ENCODE assay signal across 9 cellular contexts in the genomic region with DNA sequence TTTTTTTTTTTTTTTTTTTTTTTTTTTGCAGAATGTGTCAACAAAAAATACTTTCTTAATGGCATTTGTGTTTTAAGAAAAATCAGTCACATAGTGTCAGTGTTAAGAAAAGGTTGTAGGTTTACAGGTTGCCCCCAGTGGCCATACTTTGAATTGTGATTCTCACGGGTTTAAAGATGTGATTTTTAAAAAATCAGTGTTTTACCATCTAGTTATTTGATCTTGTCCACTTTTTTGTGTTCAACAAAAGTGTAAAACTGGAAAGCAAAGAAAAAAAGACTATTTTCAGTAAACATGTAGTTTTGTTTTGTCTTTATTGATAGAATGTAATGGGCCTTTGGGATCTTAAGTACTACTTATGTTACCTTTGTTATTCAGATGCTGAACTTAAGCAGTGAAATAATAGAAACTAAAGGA. TPM values are rescaled to one million over a fixed set of nuclear protein-coding genes. Genes with fewer than 3 reads are reported as not detected.
A peak's percentile ranks its signal among the peaks of the same experiment; 100 is the strongest.
DNase-seq lines count a peak whose midpoint lies in the region; ATAC-seq and TF ChIP-seq lines count a peak whose summit lies in the region.
"Had no signal": no experiment of that assay in that cellular context is flagged by ENCODE, and none has a peak within 500 bp of the region (broad histone marks: within the 10 kb centered on the region; RNA-seq: fewer than 3 reads in every experiment).

No MANE protein-coding gene starts in this region.

- no peak overlapping the region for H3K4me3 ChIP-seq in epithelial cell of proximal tubule (ENCODE audit: low read depth, low read length)
- H3K4me3 ChIP-seq: BLaER1 had no signal

- peak; percentile 1 for DNase-seq in NCI-H1436 (lab: John Stamatoyannopoulos, UW)
- no peak for DNase-seq in NCI-H1436 treated with DMSO at 0.1 percent for 48 hours (lab: John Stamatoyannopoulos, UW)
- peak; percentile 51 for DNase-seq in RPMI7951 (ENCODE audit: low read depth)
- DNase-seq in epithelial cell of proximal tubule (ENCODE audit: low read depth), result no peak
- peak; percentile 46 for DNase-seq in renal cortical epithelial cell (ENCODE audit: low read depth)
- DNase-seq in ureter (ENCODE audit: low spot score), result no peak
- DNase-seq in NCI-H1048 (lab: John Stamatoyannopoulos, UW), result no peak

- ATAC-seq in GM21447 (IDR thresholded peaks at IDR 0.05; ENCODE audit: unreplicated experiment), result peak; percentile 57

- TF ChIP-seq CTCF in epithelial cell of proximal tubule (conservative IDR thresholded peaks at IDR 0.05; ENCODE audit: low read depth, low read length), result peak; percentile 65

RNA-seq across cellular contexts. Expression of a gene that starts 25.7 kb away (rescaled TPM):
- total RNA-seq in RPMI7951 (2014; rRNA removed; shearing (Covaris generic)), result 37.9 and 48.5 TPM in 2 replicates
- 16.5 and 26.8 TPM in 2 replicates for total RNA-seq in epithelial cell of proximal tubule
- 11.6 and 21.0 TPM in 2 replicates for total RNA-seq in renal cortical epithelial cell
- total RNA-seq in ureter, result 14.2 TPM

RNA-seq across cellular contexts. Expression of a gene that starts 49.6 kb away (rescaled TPM):
- total RNA-seq in RPMI7951 (2014; rRNA removed; shearing (Covaris generic)), result 19.9 and 22.9 TPM in 2 replicates
- 5.4 and 8.2 TPM in 2 replicates for total RNA-seq in epithelial cell of proximal tubule
- total RNA-seq in renal cortical epithelial cell, result 9.7 and 12.2 TPM in 2 replicates
- 21.6 TPM for total RNA-seq in ureter

RNA-seq across cellular contexts. Expression of a gene that starts 54.9 kb away (rescaled TPM):
- total RNA-seq in RPMI7951 (2014; rRNA removed; shearing (Covaris generic)), result 1.3 TPM in 1 of 2 replicates, not detected in the other
- not detected in 2 replicates for total RNA-seq in epithelial cell of proximal tubule
- 0.40 TPM in 1 of 2 replicates, not detected in the other for total RNA-seq in renal cortical epithelial cell
- 1.1 TPM for total RNA-seq in ureter

Comparison
In these comparisons a context has a peak if more than half of its experiments do, and no peak if none do; other contexts are left out.
1. DNase-seq: peak in NCI-H1436 (single experiment), RPMI7951 (single experiment) and renal cortical epithelial cell (single experiment); none in NCI-H1436 treated with DMSO at 0.1 percent for 48 hours (single experiment), epithelial cell of proximal tubule (single experiment), ureter (single experiment) and NCI-H1048 (single experiment).